ENCODE assay signal across 2 cellular contexts in the genomic region with DNA sequence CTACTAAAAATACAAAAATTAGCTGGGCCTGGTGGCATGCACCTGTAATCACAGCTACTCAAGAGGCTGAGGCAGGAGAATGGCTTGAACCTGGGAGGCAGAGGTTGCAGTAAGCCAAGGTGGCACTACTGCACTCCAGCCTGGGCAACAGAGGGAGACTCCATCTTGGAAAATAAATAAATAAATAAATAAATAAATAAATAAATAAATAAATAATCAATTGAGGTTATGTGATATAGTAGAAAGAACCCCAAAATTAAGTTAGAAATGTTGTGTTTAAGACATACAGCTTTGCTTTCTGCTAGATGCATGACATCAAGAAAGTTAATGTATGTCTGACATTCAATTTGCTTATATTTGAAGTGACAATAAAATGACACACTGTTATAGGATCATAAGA.
DNase-seq lines count a peak whose midpoint lies in the region; ATAC-seq, FAIRE-seq and TF ChIP-seq lines count a peak whose summit lies in the region.
"Not testable (repeated sequence)": the region's sequence is repeated elsewhere in the genome, so short reads cannot be mapped to it uniquely, and the experiment has no call there.

No MANE protein-coding gene starts in this region.

- TF ChIP-seq CTCF in A549 (IDR thresholded peaks at IDR 0.05); HEK293 (tag by site-specific recombination; IDR thresholded peaks at IDR 0.05): not testable (repeated sequence)

- TF ChIP-seq EP300 in A549 (IDR thresholded peaks at IDR 0.05) = not testable (repeated sequence)

- not testable (repeated sequence) for TF ChIP-seq POLR2A in A549 (IDR thresholded peaks at IDR 0.05; ENCODE audit: low read length)

- not testable (repeated sequence) for DNase-seq in A549 (ENCODE audit: low read depth in 1 of 2, low spot score in 1 of 2)

- CTCF ChIA-PET in A549 (lab: Yijun Ruan, JAX) = not testable (repeated sequence)
- CTCF ChIA-PET in HEK293 (lab: Yijun Ruan, JAX) = interaction anchor here (0.6 kb wide), 1 partner anchor 135 kb away, joined by 3 read pairs; no protein-coding TSS in a partner anchor

- H3K4me3 ChIP-seq in A549; HEK293 (ENCODE audit: low read depth, low read length): not testable (repeated sequence)

- not testable (repeated sequence) for H3K36me3 ChIP-seq in HEK293 (ENCODE audit: control insufficient read depth in 2 of 2, insufficient read depth in 1 of 2, low read length in 2 of 2)

- TF ChIP-seq RAD21 in A549 (conservative IDR thresholded peaks at IDR 0.05 in 1 of 2, IDR thresholded peaks at IDR 0.05 in 1 of 2) = not testable (repeated sequence)

- H3K9me3 ChIP-seq in A549; HEK293 (ENCODE audit: control insufficient read depth, insufficient read depth, low read depth, low read length): not testable (repeated sequence)

- POLR2A ChIA-PET in A549 (lab: Yijun Ruan, JAX); HEK293 (lab: Yijun Ruan, JAX): not testable (repeated sequence)

- FAIRE-seq in A549 (lab: Jason Lieb, UNC) = not testable (repeated sequence)

- H3K4me2 ChIP-seq in A549 = not testable (repeated sequence)

- ATAC-seq in A549 = not testable (repeated sequence)

- not testable (repeated sequence) for H3K4me1 ChIP-seq in A549; HEK293 (ENCODE audit: control insufficient read depth, insufficient read depth, low read length)

- not testable (repeated sequence) for H3K27ac ChIP-seq in A549; HEK293 (ENCODE audit: extremely low read depth, low read depth, low read length)

TF ChIP-seq in A549, 52 proteins besides CTCF, POLR2A, EP300 and RAD21:
- TF ChIP-seq ZC3H11A (IDR thresholded peaks at IDR 0.05) = peak; percentile 86

TF ChIP-seq in HEK293, 187 proteins besides CTCF, POLR2A, EP300 and RAD21 (continues in another document):
- TF ChIP-seq, protein P1, sequence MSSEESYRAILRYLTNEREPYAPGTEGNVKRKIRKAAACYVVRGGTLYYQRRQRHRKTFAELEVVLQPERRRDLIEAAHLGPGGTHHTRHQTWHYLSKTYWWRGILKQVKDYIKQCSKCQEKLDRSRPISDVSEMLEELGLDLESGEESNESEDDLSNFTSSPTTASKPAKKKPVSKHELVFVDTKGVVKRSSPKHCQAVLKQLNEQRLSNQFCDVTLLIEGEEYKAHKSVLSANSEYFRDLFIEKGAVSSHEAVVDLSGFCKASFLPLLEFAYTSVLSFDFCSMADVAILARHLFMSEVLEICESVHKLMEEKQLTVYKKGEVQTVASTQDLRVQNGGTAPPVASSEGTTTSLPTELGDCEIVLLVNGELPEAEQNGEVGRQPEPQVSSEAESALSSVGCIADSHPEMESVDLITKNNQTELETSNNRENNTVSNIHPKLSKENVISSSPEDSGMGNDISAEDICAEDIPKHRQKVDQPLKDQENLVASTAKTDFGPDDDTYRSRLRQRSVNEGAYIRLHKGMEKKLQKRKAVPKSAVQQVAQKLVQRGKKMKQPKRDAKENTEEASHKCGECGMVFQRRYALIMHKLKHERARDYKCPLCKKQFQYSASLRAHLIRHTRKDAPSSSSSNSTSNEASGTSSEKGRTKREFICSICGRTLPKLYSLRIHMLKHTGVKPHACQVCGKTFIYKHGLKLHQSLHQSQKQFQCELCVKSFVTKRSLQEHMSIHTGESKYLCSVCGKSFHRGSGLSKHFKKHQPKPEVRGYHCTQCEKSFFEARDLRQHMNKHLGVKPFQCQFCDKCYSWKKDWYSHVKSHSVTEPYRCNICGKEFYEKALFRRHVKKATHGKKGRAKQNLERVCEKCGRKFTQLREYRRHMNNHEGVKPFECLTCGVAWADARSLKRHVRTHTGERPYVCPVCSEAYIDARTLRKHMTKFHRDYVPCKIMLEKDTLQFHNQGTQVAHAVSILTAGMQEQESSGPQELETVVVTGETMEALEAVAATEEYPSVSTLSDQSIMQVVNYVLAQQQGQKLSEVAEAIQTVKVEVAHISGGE (tag by site-specific recombination; conservative IDR thresholded peaks at IDR 0.05; ENCODE audit: low read depth) = peak; percentile 88
- TF ChIP-seq ZNF404 (tag by site-specific recombination; IDR thresholded peaks at IDR 0.05) (peak; percentile 36; the same call in 1 of the 2 replicates), ZNF19 (tag by site-specific recombination; IDR thresholded peaks at IDR 0.05; ENCODE audit: low read depth) (peak; percentile 88; the same call in 1 of the 2 replicates), ZNF629 (tag by site-specific recombination; IDR thresholded peaks at IDR 0.05) (peak; percentile 56), ZNF433 (tag by site-specific recombination; IDR thresholded peaks at IDR 0.05; ENCODE audit: low read depth) (peak; percentile 86), ZNF140 (tag by site-specific recombination; IDR thresholded peaks at IDR 0.05) (peak; percentile 97), ZNF341 (tag by site-specific recombination; IDR thresholded peaks at IDR 0.05; ENCODE audit: low read depth) (peak; percentile 39; the same call in 1 of the 2 replicates), ZNF121 (tag by site-specific recombination; IDR thresholded peaks at IDR 0.05) (peak; percentile 47; the same call in 1 of the 2 replicates), ZFP37 (tag by site-specific recombination; IDR thresholded peaks at IDR 0.05) (peak; percentile 66; the same call in 1 of the 2 replicates), ZNF529 (tag by site-specific recombination; IDR thresholded peaks at IDR 0.05; ENCODE audit: insufficient replicate concordance) (peak; percentile 76), ZNF610 (tag by site-specific recombination; IDR thresholded peaks at IDR 0.05; ENCODE audit: borderline replicate concordance) (0 out of 2 replicates have a peak, but pooled peaks have one; percentile 23), MYNN (tag by site-specific recombination; IDR thresholded peaks at IDR 0.05; ENCODE audit: borderline replicate concordance) (0 out of 2 replicates have a peak, but pooled peaks have one; percentile 19), ZNF394 (tag by site-specific recombination; IDR thresholded peaks at IDR 0.05; ENCODE audit: borderline replicate concordance) (peak; percentile 98), ZNF623 (tag by site-specific recombination; IDR thresholded peaks at IDR 0.05) (peak; percentile 85), ZNF664 (tag by site-specific recombination; IDR thresholded peaks at IDR 0.05) (0 out of 2 replicates have a peak, but pooled peaks have one; percentile 38), ZNF266 (tag by site-specific recombination; IDR thresholded peaks at IDR 0.05; ENCODE audit: low read depth) (peak; percentile 88), ZNF292 (tag by site-specific recombination; IDR thresholded peaks at IDR 0.05; ENCODE audit: borderline replicate concordance, low read depth) (peak; percentile 97), ZNF426 (tag by site-specific recombination; IDR thresholded peaks at IDR 0.05) (peak; percentile 99), ZBTB21 (tag by site-specific recombination; IDR thresholded peaks at IDR 0.05) (0 out of 2 replicates have a peak, but pooled peaks have one; percentile 56)
- TF ChIP-seq, protein P2, sequence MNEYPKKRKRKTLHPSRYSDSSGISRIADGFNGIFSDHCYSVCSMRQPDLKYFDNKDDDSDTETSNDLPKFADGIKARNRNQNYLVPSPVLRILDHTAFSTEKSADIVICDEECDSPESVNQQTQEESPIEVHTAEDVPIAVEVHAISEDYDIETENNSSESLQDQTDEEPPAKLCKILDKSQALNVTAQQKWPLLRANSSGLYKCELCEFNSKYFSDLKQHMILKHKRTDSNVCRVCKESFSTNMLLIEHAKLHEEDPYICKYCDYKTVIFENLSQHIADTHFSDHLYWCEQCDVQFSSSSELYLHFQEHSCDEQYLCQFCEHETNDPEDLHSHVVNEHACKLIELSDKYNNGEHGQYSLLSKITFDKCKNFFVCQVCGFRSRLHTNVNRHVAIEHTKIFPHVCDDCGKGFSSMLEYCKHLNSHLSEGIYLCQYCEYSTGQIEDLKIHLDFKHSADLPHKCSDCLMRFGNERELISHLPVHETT (tag by site-specific recombination; IDR thresholded peaks at IDR 0.05) = 0 out of 2 replicates have a peak, but pooled peaks have one; percentile 59
- TF ChIP-seq, protein P3, sequence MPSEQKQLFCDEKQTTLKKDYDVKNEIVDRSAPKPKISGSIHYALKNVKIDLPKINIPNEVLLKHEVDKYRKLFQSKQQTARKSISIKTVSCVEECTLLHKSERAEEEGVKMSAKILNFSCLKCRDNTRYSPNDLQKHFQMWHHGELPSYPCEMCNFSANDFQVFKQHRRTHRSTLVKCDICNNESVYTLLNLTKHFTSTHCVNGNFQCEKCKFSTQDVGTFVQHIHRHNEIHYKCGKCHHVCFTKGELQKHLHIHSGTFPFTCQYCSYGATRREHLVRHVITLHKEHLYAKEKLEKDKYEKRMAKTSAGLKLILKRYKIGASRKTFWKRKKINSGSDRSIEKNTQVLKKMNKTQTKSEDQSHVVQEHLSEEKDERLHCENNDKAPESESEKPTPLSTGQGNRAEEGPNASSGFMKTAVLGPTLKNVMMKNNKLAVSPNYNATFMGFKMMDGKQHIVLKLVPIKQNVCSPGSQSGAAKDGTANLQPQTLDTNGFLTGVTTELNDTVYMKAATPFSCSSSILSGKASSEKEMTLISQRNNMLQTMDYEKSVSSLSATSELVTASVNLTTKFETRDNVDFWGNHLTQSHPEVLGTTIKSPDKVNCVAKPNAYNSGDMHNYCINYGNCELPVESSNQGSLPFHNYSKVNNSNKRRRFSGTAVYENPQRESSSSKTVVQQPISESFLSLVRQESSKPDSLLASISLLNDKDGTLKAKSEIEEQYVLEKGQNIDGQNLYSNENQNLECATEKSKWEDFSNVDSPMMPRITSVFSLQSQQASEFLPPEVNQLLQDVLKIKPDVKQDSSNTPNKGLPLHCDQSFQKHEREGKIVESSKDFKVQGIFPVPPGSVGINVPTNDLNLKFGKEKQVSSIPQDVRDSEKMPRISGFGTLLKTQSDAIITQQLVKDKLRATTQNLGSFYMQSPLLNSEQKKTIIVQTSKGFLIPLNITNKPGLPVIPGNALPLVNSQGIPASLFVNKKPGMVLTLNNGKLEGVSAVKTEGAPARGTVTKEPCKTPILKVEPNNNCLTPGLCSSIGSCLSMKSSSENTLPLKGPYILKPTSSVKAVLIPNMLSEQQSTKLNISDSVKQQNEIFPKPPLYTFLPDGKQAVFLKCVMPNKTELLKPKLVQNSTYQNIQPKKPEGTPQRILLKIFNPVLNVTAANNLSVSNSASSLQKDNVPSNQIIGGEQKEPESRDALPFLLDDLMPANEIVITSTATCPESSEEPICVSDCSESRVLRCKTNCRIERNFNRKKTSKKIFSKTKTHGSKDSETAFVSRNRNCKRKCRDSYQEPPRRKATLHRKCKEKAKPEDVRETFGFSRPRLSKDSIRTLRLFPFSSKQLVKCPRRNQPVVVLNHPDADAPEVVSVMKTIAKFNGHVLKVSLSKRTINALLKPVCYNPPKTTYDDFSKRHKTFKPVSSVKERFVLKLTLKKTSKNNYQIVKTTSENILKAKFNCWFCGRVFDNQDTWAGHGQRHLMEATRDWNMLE (tag by site-specific recombination; conservative IDR thresholded peaks at IDR 0.05; ENCODE audit: low read depth) = peak; percentile 95
